Comparison of ENCODE assay signal across 27 cellular contexts in the genomic region with DNA sequence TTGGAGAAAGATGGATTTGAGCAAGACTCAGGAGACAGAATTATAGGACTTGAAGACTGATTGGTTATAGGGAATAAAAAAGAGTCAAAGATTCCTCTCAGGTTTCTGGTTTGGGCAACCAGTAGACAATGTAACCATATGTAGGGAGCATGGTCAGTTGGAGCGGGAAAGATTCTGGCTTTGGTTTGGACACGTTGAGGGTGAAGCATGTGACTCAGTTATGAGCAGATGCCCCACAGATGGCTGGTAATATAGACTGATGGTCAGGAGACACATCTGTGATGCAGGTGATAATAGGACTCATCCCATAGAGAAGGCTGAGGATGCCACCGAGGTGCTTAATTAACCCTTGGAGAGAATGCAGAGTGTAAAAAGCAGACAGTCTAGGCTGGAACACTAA.
"Had no signal": no experiment of that assay in that cellular context is flagged by ENCODE, and none has a peak within 500 bp of the region (broad histone marks: within the 10 kb centered on the region; RNA-seq: fewer than 3 reads in every experiment).

No MANE protein-coding gene starts in this region.

- H3K9me3 Mint-ChIP-seq: activated CD8-positive, alpha-beta T cell treated with anti-CD3 and anti-CD28 coated beads for 36 hours had no signal

- H3K27ac ChIP-seq: brain microvascular endothelial cell, KMS-11, SJCRH30, VCaP had no signal

- H3K4me3 Mint-ChIP-seq: activated CD8-positive, alpha-beta T cell treated with anti-CD3 and anti-CD28 coated beads for 36 hours had no signal

- H3K4me1 ChIP-seq: SJCRH30 had no signal

- ATAC-seq: activated CD8-positive, alpha-beta T cell treated with anti-CD3 and anti-CD28 coated beads for 36 hours; activated T-cell treated with anti-CD3 and anti-CD28 coated beads, Interleukin-2, amount 50 U/mL, for 72 hours; Panc1 had no signal

- H3K27me3 Mint-ChIP-seq: activated CD8-positive, alpha-beta T cell treated with anti-CD3 and anti-CD28 coated beads for 36 hours had no signal

- DNase-seq: activated CD4-positive, CD25-positive, alpha-beta regulatory T cell; activated CD8-positive, alpha-beta memory T cell treated with anti-CD3 and anti-CD28 coated beads, Interleukin-2, amount 50 U/mL, for 4 hours; activated CD8-positive, alpha-beta T cell treated with anti-CD3 and anti-CD28 coated beads for 36 hours; activated gamma-delta T cell treated with Interleukin-2 at 50 U/mL for 16 hours; activated naive CD4-positive, alpha-beta T cell treated with anti-CD3 and anti-CD28 coated beads, Interleukin-2, amount 50 U/mL, for 16 hours; activated T-cell treated with anti-CD3 and anti-CD28 coated beads, Interleukin-2, amount 50 U/mL, for 72 hours; amygdala; brain microvascular endothelial cell; MV-4-11; NCI-H1092 treated with DMSO at 0.1 percent for 48 hours; NCI-H1417 treated with DMSO at 0.1 percent for 48 hours; NCI-H1694; NCI-H2029; NCI-H2107; NCI-H345; NCI-H510A; NCI-H526 treated with DMSO at 0.1 percent for 48 hours; NCI-H82; OCI-M1; Right ventricle myocardium superior; RPMI8226; SJCRH30; SK-N-SH; T-helper 1 cell had no signal

- H3K27me3 ChIP-seq: brain microvascular endothelial cell, SJCRH30 had no signal

- H3K9me3 ChIP-seq: SJCRH30, SK-N-SH had no signal

- H3K4me3 ChIP-seq: SJCRH30 had no signal

- H3K36me3 ChIP-seq: brain microvascular endothelial cell, SJCRH30 had no signal
